ENCODE assay signal across 1 cellular context in the genomic region with DNA sequence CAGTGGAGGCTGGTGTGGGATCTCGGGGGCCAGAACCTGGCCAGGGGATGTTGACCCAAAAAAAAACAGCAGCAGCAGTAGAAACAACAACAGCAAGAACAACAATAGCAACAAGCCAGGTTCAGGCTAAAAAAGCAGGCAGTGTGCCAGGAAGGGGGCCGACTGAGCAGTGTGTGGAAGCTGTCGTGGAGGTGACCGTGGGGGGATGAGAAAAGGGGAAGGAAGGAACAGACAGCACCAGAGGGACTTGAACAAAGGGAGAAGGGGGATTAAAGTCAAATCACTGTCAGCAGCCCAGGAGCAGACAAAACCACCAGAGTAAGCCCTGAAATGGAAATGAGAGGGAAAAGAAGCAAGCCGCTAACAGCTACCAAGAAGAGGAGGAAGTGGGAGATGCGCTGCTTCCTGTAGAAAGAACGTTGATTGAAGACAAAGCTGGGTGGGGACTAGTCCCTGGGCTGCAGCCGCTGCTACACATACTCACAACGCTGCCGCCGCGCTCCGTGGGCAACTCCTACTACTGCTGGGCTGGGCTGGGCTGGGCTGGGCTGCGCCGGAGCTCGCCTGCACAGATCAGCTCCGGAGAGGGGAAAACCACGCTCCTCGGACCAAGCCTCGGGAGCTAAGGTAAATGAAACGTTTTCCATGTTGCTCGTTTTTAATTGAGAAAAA.
TF ChIP-seq lines count a peak whose summit lies in the region.

Gene GNG2, plus strand, starts transcription at position 449 of the 672 bp plus-strand sequence. CDS start 90,067 bp downstream, outside the sequence.

TF ChIP-seq in K562, 482 proteins besides CTCF, POLR2A, EP300 and RAD21 (continued from another document):
- TF ChIP-seq TAF15 (IDR thresholded peaks at IDR 0.05; ENCODE audit: low read depth, low read length) (no peak), MECOM (CRISPR knock-in tag; IDR thresholded peaks at IDR 0.05) (no peak), DACH1 (IDR thresholded peaks at IDR 0.05; ENCODE audit: partially characterized antibody) (no peak), ZNF398 (CRISPR knock-in tag; IDR thresholded peaks at IDR 0.05) (no peak), BCLAF1 (IDR thresholded peaks at IDR 0.05; ENCODE audit: borderline replicate concordance in 1 of 2, control insufficient read depth in 1 of 2, low read depth in 2 of 2, low read length in 1 of 2) (no peak), GABPA (tag; conservative IDR thresholded peaks at IDR 0.05; ENCODE audit: low read depth) (peak; percentile 5; the same call in 1 of the 2 replicates), IRF9 (tag; IDR thresholded peaks at IDR 0.05) (no peak), NFIC (IDR thresholded peaks at IDR 0.05) (no peak)
